Comparison of ENCODE assay signal across 18 cellular contexts in the genomic region with DNA sequence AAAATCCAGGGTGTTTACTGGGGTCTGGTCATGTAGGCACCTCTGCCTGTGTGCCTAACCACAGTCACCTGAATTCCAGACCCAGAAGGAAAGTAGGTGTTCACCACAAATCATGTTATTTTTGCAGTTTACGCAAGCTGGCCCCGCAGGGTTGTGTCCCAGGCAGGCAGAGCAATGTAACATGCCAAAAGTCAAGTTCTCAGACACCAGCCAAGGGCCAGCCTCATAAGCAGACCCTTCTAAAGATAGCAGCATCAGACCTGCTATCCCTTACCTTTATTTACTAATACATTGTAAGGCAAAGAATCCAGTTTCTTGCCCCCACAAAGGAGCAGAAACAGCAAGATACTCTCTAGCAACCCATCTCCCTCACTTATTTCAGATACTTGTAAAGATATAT.
DNase-seq lines count a peak whose midpoint lies in the region; ATAC-seq, FAIRE-seq and TF ChIP-seq lines count a peak whose summit lies in the region.
"Had no signal": no experiment of that assay in that cellular context is flagged by ENCODE, and none has a peak within 500 bp of the region (broad histone marks: within the 10 kb centered on the region; RNA-seq: fewer than 3 reads in every experiment).

No MANE protein-coding gene starts in this region.

- TF ChIP-seq EP300 in sigmoid colon (IDR thresholded peaks at IDR 0.05) = no peak

- H3F3A ChIP-seq in OCI-LY1 (ENCODE audit: insufficient read depth, low read length) = no peaks in the 10 kb centered on the region

- intact Hi-C loops in left ventricle myocardium inferior (cut with micrococcal nuclease) = no loop called here
- intact Hi-C loops in sigmoid colon (cut with DNase I) = loop anchor here (5.0 kb wide), 1 partner anchor 51 kb away; no protein-coding TSS in a partner anchor

- H3K4me1 ChIP-seq in OCI-LY1 (ENCODE audit: insufficient read depth, low read length, severe bottlenecking) = peaks cover 11% of the 10 kb centered on the region
- peaks cover 44% of the 10 kb centered on the region for H3K4me1 ChIP-seq in left ventricle myocardium inferior
- peaks cover 0 to 16% (median 4%) of the 10 kb centered on the region in 4 donors for H3K4me1 ChIP-seq in sigmoid colon
- H3K4me1 ChIP-seq: SJSA1 had no signal

- H3K79me2 ChIP-seq in OCI-LY1 (ENCODE audit: insufficient read depth, low read length) = no peaks in the 10 kb centered on the region

- no peaks in the 10 kb centered on the region for H4K20me1 ChIP-seq in OCI-LY1 (ENCODE audit: insufficient read depth, low read length)
- H4K20me1 ChIP-seq: BLaER1 treated with 17β-estradiol and CSF1 and Interleukin-3, amounts not matched to agents 10 nM and 100 nM had no signal

- H3K4me3 ChIP-seq in OCI-LY1 (ENCODE audit: low read depth, low read length, poor library complexity, severe bottlenecking) (no peak overlapping the region), left ventricle myocardium inferior (no peak overlapping the region), sigmoid colon (no peak overlapping the region)
- H3K4me3 ChIP-seq: BLaER1 treated with 17β-estradiol and CSF1 and Interleukin-3, amounts not matched to agents 10 nM and 100 nM; SJSA1 had no signal

- H3K27ac ChIP-seq in OCI-LY1 (ENCODE audit: low read depth, low read length, poor library complexity, severe bottlenecking) = peak overlapping the region; percentile 14
- H3K27ac ChIP-seq in left ventricle myocardium inferior (replicated peaks) = peak overlapping the region; percentile 47
- no peak overlapping the region for H3K27ac ChIP-seq in sigmoid colon
- H3K27ac ChIP-seq: BLaER1 treated with 17β-estradiol and CSF1 and Interleukin-3, amounts not matched to agents 10 nM and 100 nM; SJSA1 had no signal

- TF ChIP-seq CTCF in D721Med (IDR thresholded peaks at IDR 0.05; ENCODE audit: insufficient read depth, missing control alignments) = no peak
- no peak for TF ChIP-seq CTCF in OCI-LY1 (IDR thresholded peaks at IDR 0.05; ENCODE audit: low read length)
- TF ChIP-seq CTCF in left ventricle myocardium inferior (IDR thresholded peaks at IDR 0.05; ENCODE audit: borderline replicate concordance) = no peak
- TF ChIP-seq CTCF in sigmoid colon (IDR thresholded peaks at IDR 0.05) = no peak

- no peaks in the 10 kb centered on the region for H3K9me2 ChIP-seq in OCI-LY1 (ENCODE audit: low read depth, low read length)

- 88 to 94% methylated on average over 2 of the region's 2 CpGs for WGBS in sigmoid colon, 2 donors

- H3K36me3 ChIP-seq in OCI-LY1 (ENCODE audit: insufficient read depth, low read length) (peaks cover 22% of the 10 kb centered on the region), left ventricle myocardium inferior (no peaks in the 10 kb centered on the region), sigmoid colon (peaks cover 0 to 9% (median 0%) of the 10 kb centered on the region in 4 donors)
- H3K36me3 ChIP-seq: SJSA1 had no signal

- no peak overlapping the region for H2AFZ ChIP-seq in OCI-LY1 (ENCODE audit: low read length)

- H3K4me1 Mint-ChIP-seq in activated T-helper 17 cell treated with anti-CD3 and anti-CD28 coated beads, Interleukin-2, amount 50 U/mL, for 72 hours = no peaks in the 10 kb centered on the region

- ATAC-seq in activated T-helper 17 cell treated with anti-CD3 and anti-CD28 coated beads, Interleukin-2, amount 50 U/mL, for 72 hours (replicated peaks) = no peak
- ATAC-seq in GM18517 (IDR thresholded peaks at IDR 0.05; ENCODE audit: unreplicated experiment) = no peak
- ATAC-seq: HepG2 had no signal

- FAIRE-seq in D721Med (lab: Jason Lieb, UNC) = peak; percentile 70
- FAIRE-seq: GM12891, H54, HepG2 had no signal

- H3K27me3 Mint-ChIP-seq in activated T-helper 17 cell treated with anti-CD3 and anti-CD28 coated beads, Interleukin-2, amount 50 U/mL, for 72 hours = no peaks in the 10 kb centered on the region
- H3K27me3 Mint-ChIP-seq: CD8-positive, alpha-beta memory T cell had no signal

- H3K36me3 Mint-ChIP-seq in activated T-helper 17 cell treated with anti-CD3 and anti-CD28 coated beads, Interleukin-2, amount 50 U/mL, for 72 hours (ENCODE audit: low read depth) = peaks cover 21% of the 10 kb centered on the region

- H3K9ac ChIP-seq in OCI-LY1 (ENCODE audit: low read length) = no peak overlapping the region
- H3K9ac ChIP-seq: BLaER1 treated with 17β-estradiol and CSF1 and Interleukin-3, amounts not matched to agents 10 nM and 100 nM had no signal

- no peaks in the 10 kb centered on the region for H3K27me3 ChIP-seq in OCI-LY1 (ENCODE audit: insufficient read depth, low read length)
- H3K27me3 ChIP-seq in left ventricle myocardium inferior (ENCODE audit: low read depth) = no peaks in the 10 kb centered on the region
- no peaks in the 10 kb centered on the region for H3K27me3 ChIP-seq in sigmoid colon
- H3K27me3 ChIP-seq: BLaER1 treated with 17β-estradiol and CSF1 and Interleukin-3, amounts not matched to agents 10 nM and 100 nM; SJSA1 had no signal

- TF ChIP-seq POLR2A in sigmoid colon (IDR thresholded peaks at IDR 0.05) = no peak

- H3K27ac Mint-ChIP-seq in activated T-helper 17 cell treated with anti-CD3 and anti-CD28 coated beads, Interleukin-2, amount 50 U/mL, for 72 hours = no peak overlapping the region

- DNase-seq in D721Med (ENCODE audit: insufficient read length, low spot score) (no peak), left ventricle myocardium inferior (no peak), sigmoid colon (peak; percentile 50), amniotic stem cell (lab: John Stamatoyannopoulos, UW) (no peak)
- DNase-seq: CD8-positive, alpha-beta memory T cell; KG1; NCI-H1417 treated with DMSO at 0.1 percent for 48 hours; NCI-H187 treated with DMSO at 0.1 percent for 48 hours; NCI-H226; NCI-H524 treated with DMSO at 0.1 percent for 48 hours had no signal

- H3K9me3 Mint-ChIP-seq in activated T-helper 17 cell treated with anti-CD3 and anti-CD28 coated beads, Interleukin-2, amount 50 U/mL, for 72 hours = no peaks in the 10 kb centered on the region

- no peak overlapping the region for H3K4me3 Mint-ChIP-seq in activated T-helper 17 cell treated with anti-CD3 and anti-CD28 coated beads, Interleukin-2, amount 50 U/mL, for 72 hours

- H3K9me3 ChIP-seq in OCI-LY1 (ENCODE audit: low read length) = no peaks in the 10 kb centered on the region
- H3K9me3 ChIP-seq in left ventricle myocardium inferior (replicated peaks) = no peaks in the 10 kb centered on the region
- no peaks in the 10 kb centered on the region for H3K9me3 ChIP-seq in sigmoid colon
- H3K9me3 ChIP-seq: BLaER1 treated with 17β-estradiol and CSF1 and Interleukin-3, amounts not matched to agents 10 nM and 100 nM; SJSA1 had no signal

- no peak overlapping the region for H3K4me2 ChIP-seq in OCI-LY1 (ENCODE audit: low read length)

Comparison
In these comparisons a context has a peak if more than half of its experiments do, and no peak if none do; other contexts are left out.
1. H3K27ac ChIP-seq: peak in OCI-LY1 (single experiment) and left ventricle myocardium inferior (single experiment); none in sigmoid colon (0 of 4).